25 cellular contexts compared by ENCODE assay signal in the genomic region with DNA sequence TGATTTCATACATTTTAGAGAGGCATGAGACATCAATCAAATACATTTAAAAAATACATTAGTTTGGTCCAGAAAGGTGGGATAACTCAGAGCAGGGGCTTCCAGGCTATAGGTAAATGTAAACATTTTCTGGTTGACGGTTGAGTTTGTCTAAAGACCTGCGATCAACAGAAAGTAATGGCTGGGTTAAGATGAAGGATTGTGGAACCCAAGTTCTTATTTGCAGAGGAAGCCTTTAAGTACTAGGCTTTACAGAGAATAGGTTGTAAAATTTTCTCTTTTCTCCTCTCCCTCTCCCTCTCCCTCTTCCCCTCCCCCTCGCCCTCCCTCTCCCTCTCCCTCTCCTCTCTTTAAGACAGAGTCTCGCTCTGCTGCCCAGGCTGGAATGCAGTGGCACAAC. TPM values are rescaled to one million over a fixed set of nuclear protein-coding genes. Genes with fewer than 3 reads are reported as not detected.
DNase-seq lines count a peak whose midpoint lies in the region; ATAC-seq, FAIRE-seq and TF ChIP-seq lines count a peak whose summit lies in the region.
"Had no signal": no experiment of that assay in that cellular context is flagged by ENCODE, and none has a peak within 500 bp of the region (broad histone marks: within the 10 kb centered on the region; RNA-seq: fewer than 3 reads in every experiment).

No MANE protein-coding gene starts in this region.

- POLR2A ChIA-PET in activated CD4-positive, alpha-beta T cell treated with anti-CD3 and anti-CD28 coated beads, Interleukin-2, amount 10 ng/mL, durations not matched to agents 7 days and 5 days (lab: Charles Lee) = no interaction called here
- POLR2A ChIA-PET in activated CD8-positive, alpha-beta T cell treated with anti-CD3 and anti-CD28 coated beads, Interleukin-2, amount 10 ng/mL, durations not matched to agents 7 days and 5 days (lab: Charles Lee) = interaction anchor here (1.4 kb wide), 1 partner anchor 51 kb away, joined by 5 read pairs; a partner anchor contains a TSS

- intact Hi-C loops in left ventricle myocardium superior (cut with micrococcal nuclease) = no loop called here

- H3K27ac Mint-ChIP-seq in activated CD4-positive, alpha-beta T cell treated with anti-CD3 and anti-CD28 coated beads, Interleukin-2, amount 10 ng/mL, durations not matched to agents 7 days and 5 days = peak overlapping the region; percentile 84
- peak overlapping the region; percentile 39 for H3K27ac Mint-ChIP-seq in activated CD8-positive, alpha-beta T cell treated with anti-CD3 and anti-CD28 coated beads, Interleukin-2, amount 10 ng/mL, durations not matched to agents 7 days and 5 days
- H3K27ac Mint-ChIP-seq in natural killer cell treated with Interleukin-12 subunit alpha and Interleukin-12 subunit beta and Interleukin-15 and Interleukin-18, amount 100 ng/mL, for 72 hours = peak overlapping the region; percentile 91 to 94
- H3K27ac Mint-ChIP-seq: endodermal cell had no signal

- CTCF ChIA-PET in activated CD4-positive, alpha-beta T cell treated with anti-CD3 and anti-CD28 coated beads, Interleukin-2, amount 10 ng/mL, durations not matched to agents 7 days and 5 days (lab: Charles Lee) = interaction anchor here (1.5 to 1.7 kb wide), 2 partner anchors 29 to 34 kb away, joined by 3 to 5 read pairs; no protein-coding TSS in a partner anchor
- CTCF ChIA-PET in activated CD8-positive, alpha-beta T cell treated with anti-CD3 and anti-CD28 coated beads, Interleukin-2, amount 10 ng/mL, durations not matched to agents 7 days and 5 days (lab: Charles Lee) = interaction anchor here (3.4 kb wide), 1 partner anchor 34 kb away, joined by 54 read pairs; no protein-coding TSS in a partner anchor

- peaks cover 30% of the 10 kb centered on the region for H3K36me3 Mint-ChIP-seq in activated CD4-positive, alpha-beta T cell treated with anti-CD3 and anti-CD28 coated beads, Interleukin-2, amount 10 ng/mL, durations not matched to agents 7 days and 5 days (ENCODE audit: low read depth)
- H3K36me3 Mint-ChIP-seq in activated CD8-positive, alpha-beta T cell treated with anti-CD3 and anti-CD28 coated beads, Interleukin-2, amount 10 ng/mL, durations not matched to agents 7 days and 5 days (ENCODE audit: low read depth) = peaks cover 16% of the 10 kb centered on the region
- H3K36me3 Mint-ChIP-seq in natural killer cell treated with Interleukin-12 subunit alpha and Interleukin-12 subunit beta and Interleukin-15 and Interleukin-18, amount 100 ng/mL, for 72 hours = peaks cover 57% of the 10 kb centered on the region

- no peak for TF ChIP-seq POLR2A in GM12891 (IDR thresholded peaks at IDR 0.05; ENCODE audit: low read depth, low read length)

- peaks cover 83% of the 10 kb centered on the region for H3K4me1 Mint-ChIP-seq in activated CD4-positive, alpha-beta T cell treated with anti-CD3 and anti-CD28 coated beads, Interleukin-2, amount 10 ng/mL, durations not matched to agents 7 days and 5 days
- H3K4me1 Mint-ChIP-seq in activated CD8-positive, alpha-beta T cell treated with anti-CD3 and anti-CD28 coated beads, Interleukin-2, amount 10 ng/mL, durations not matched to agents 7 days and 5 days (ENCODE audit: low read depth) = peaks cover 80% of the 10 kb centered on the region
- H3K4me1 Mint-ChIP-seq in natural killer cell treated with Interleukin-12 subunit alpha and Interleukin-12 subunit beta and Interleukin-15 and Interleukin-18, amount 100 ng/mL, for 72 hours (ENCODE audit: low read depth in 2 of 2) = peaks cover 64 to 71% of the 10 kb centered on the region in 2 donors

- DNase-seq in activated CD4-positive, alpha-beta T cell treated with anti-CD3 and anti-CD28 coated beads, Interleukin-2, amount 10 ng/mL, durations not matched to agents 7 days and 5 days = no peak
- DNase-seq in activated CD4-positive, alpha-beta T cell treated with anti-CD3 and anti-CD28 coated beads, Interleukin-2, amount 50 U/mL, for 1 hour = no peak
- DNase-seq in GM12891 (ENCODE audit: insufficient read length, low spot score) (no peak), left ventricle myocardium superior (no peak)
- no peak for DNase-seq in activated CD8-positive, alpha-beta T cell treated with anti-CD3 and anti-CD28 coated beads, Interleukin-2, amount 10 ng/mL, durations not matched to agents 7 days and 5 days
- DNase-seq in natural killer cell treated with Interleukin-12 subunit alpha and Interleukin-12 subunit beta and Interleukin-15 and Interleukin-18, amount 100 ng/mL, for 72 hours (ENCODE audit: low spot score) = no peak
- DNase-seq: activated CD4-positive, alpha-beta T cell treated with anti-CD3 and anti-CD28 coated beads, Interleukin-2, amount 50 U/mL, for 48 hours; activated effector memory CD4-positive, alpha-beta T cell treated with anti-CD3 and anti-CD28 coated beads, Interleukin-2, amount 50 U/mL, for 16 hours; cerebellar nuclear complex; DND-41; endodermal cell; glutamatergic neuron; GM23248; IMR-90; left ventricle myocardium inferior; MG63; NCI-H1436 treated with DMSO at 0.1 percent for 48 hours; NCI-H2171 treated with DMSO at 0.1 percent for 48 hours; NCI-H748 treated with DMSO at 0.1 percent for 48 hours; spleen; testis had no signal

- H3K27me3 Mint-ChIP-seq in activated CD4-positive, alpha-beta T cell treated with anti-CD3 and anti-CD28 coated beads, Interleukin-2, amount 10 ng/mL, durations not matched to agents 7 days and 5 days = no peaks in the 10 kb centered on the region
- H3K27me3 Mint-ChIP-seq in activated CD8-positive, alpha-beta T cell treated with anti-CD3 and anti-CD28 coated beads, Interleukin-2, amount 10 ng/mL, durations not matched to agents 7 days and 5 days (ENCODE audit: low read depth) = no peaks in the 10 kb centered on the region
- H3K27me3 Mint-ChIP-seq in natural killer cell treated with Interleukin-12 subunit alpha and Interleukin-12 subunit beta and Interleukin-15 and Interleukin-18, amount 100 ng/mL, for 72 hours = no peaks in the 10 kb centered on the region

- peak overlapping the region; percentile 97 for H3K4me3 Mint-ChIP-seq in activated CD4-positive, alpha-beta T cell treated with anti-CD3 and anti-CD28 coated beads, Interleukin-2, amount 10 ng/mL, durations not matched to agents 7 days and 5 days
- H3K4me3 Mint-ChIP-seq in activated CD8-positive, alpha-beta T cell treated with anti-CD3 and anti-CD28 coated beads, Interleukin-2, amount 10 ng/mL, durations not matched to agents 7 days and 5 days = peak overlapping the region; percentile 27
- H3K4me3 Mint-ChIP-seq in natural killer cell treated with Interleukin-12 subunit alpha and Interleukin-12 subunit beta and Interleukin-15 and Interleukin-18, amount 100 ng/mL, for 72 hours = peak overlapping the region; percentile 92
- H3K4me3 Mint-ChIP-seq: endodermal cell had no signal

- no peaks in the 10 kb centered on the region for H3K9me3 Mint-ChIP-seq in activated CD4-positive, alpha-beta T cell treated with anti-CD3 and anti-CD28 coated beads, Interleukin-2, amount 10 ng/mL, durations not matched to agents 7 days and 5 days
- H3K9me3 Mint-ChIP-seq in activated CD8-positive, alpha-beta T cell treated with anti-CD3 and anti-CD28 coated beads, Interleukin-2, amount 10 ng/mL, durations not matched to agents 7 days and 5 days (ENCODE audit: insufficient read depth) = no peaks in the 10 kb centered on the region
- no peaks in the 10 kb centered on the region for H3K9me3 Mint-ChIP-seq in natural killer cell treated with Interleukin-12 subunit alpha and Interleukin-12 subunit beta and Interleukin-15 and Interleukin-18, amount 100 ng/mL, for 72 hours
- H3K9me3 Mint-ChIP-seq: endodermal cell had no signal

- ATAC-seq in activated CD8-positive, alpha-beta T cell treated with anti-CD3 and anti-CD28 coated beads, Interleukin-2, amount 10 ng/mL, durations not matched to agents 7 days and 5 days = no peak
- no peak for ATAC-seq in natural killer cell treated with Interleukin-12 subunit alpha and Interleukin-12 subunit beta and Interleukin-15 and Interleukin-18, amount 100 ng/mL, for 72 hours
- ATAC-seq in left ventricle myocardium superior = no peak
- ATAC-seq in GM19463 (IDR thresholded peaks at IDR 0.05; ENCODE audit: unreplicated experiment) = no peak
- ATAC-seq in GM19397 (IDR thresholded peaks at IDR 0.05; ENCODE audit: unreplicated experiment) = no peak
- ATAC-seq: A549, SK-N-SH treated with all-trans-retinoic acid at 6 μM for 48 hours had no signal

- no peak for FAIRE-seq in GM12891 (lab: Jason Lieb, UNC)
- FAIRE-seq: A549 had no signal

TF ChIP-seq in GM12891, 5 proteins besides CTCF, POLR2A, EP300 and RAD21:
- TF ChIP-seq TAF1 (IDR thresholded peaks at IDR 0.05; ENCODE audit: low read depth, low read length) (no peak), POU2F2 (IDR thresholded peaks at IDR 0.05; ENCODE audit: low read depth, low read length) (no peak), PAX5 (IDR thresholded peaks at IDR 0.05; ENCODE audit: insufficient read depth, low read length, severe bottlenecking) (no peak), SPI1 (IDR thresholded peaks at IDR 0.05; ENCODE audit: low read depth, low read length) (no peak), POLR2AphosphoS5 (IDR thresholded peaks at IDR 0.05; ENCODE audit: low read depth, low read length) (peak; percentile 61)
TF ChIP-seq in GM12891: peak in this region for 1.

RNA-seq across cellular contexts. Expression of a gene that starts 50.8 kb away (rescaled TPM):
- total RNA-seq in activated CD4-positive, alpha-beta T cell treated with anti-CD3 and anti-CD28 coated beads, Interleukin-2, amount 10 ng/mL, durations not matched to agents 7 days and 5 days = 100 to 1,000 TPM; 160 to 189 TPM
- polyA plus RNA-seq in GM12891 (2012; ENCODE audit: low read depth, missing spikeins) = 176 TPM
- 100 to 1,000 TPM; 138 to 140 TPM for total RNA-seq in activated CD8-positive, alpha-beta T cell treated with anti-CD3 and anti-CD28 coated beads, Interleukin-2, amount 10 ng/mL, durations not matched to agents 7 days and 5 days
- 100 to 1,000 TPM; 139 to 241 TPM for total RNA-seq in natural killer cell treated with Interleukin-12 subunit alpha and Interleukin-12 subunit beta and Interleukin-15 and Interleukin-18, amount 100 ng/mL, for 72 hours
- 1.4 TPM for total RNA-seq in left ventricle myocardium superior

RNA-seq across cellular contexts. Expression of a gene that starts 53.6 kb away (rescaled TPM):
- 10 to 100 TPM; 63.5 to 64.6 TPM for total RNA-seq in activated CD4-positive, alpha-beta T cell treated with anti-CD3 and anti-CD28 coated beads, Interleukin-2, amount 10 ng/mL, durations not matched to agents 7 days and 5 days
- polyA plus RNA-seq in GM12891 (2012; ENCODE audit: low read depth, missing spikeins) = 57.3 TPM
- total RNA-seq in activated CD8-positive, alpha-beta T cell treated with anti-CD3 and anti-CD28 coated beads, Interleukin-2, amount 10 ng/mL, durations not matched to agents 7 days and 5 days = 10 to 100 TPM; 41.0 to 46.9 TPM
- total RNA-seq in natural killer cell treated with Interleukin-12 subunit alpha and Interleukin-12 subunit beta and Interleukin-15 and Interleukin-18, amount 100 ng/mL, for 72 hours = 10 to 100 TPM; 50.7 to 62.0 TPM
- 46.5 TPM for total RNA-seq in left ventricle myocardium superior

Comparison
In these comparisons a context has a peak if more than half of its experiments do, and no peak if none do; other contexts are left out.
1. H3K27ac Mint-ChIP-seq: peak in every context shown above with its lines; median percentile 92 in natural killer cell treated with Interleukin-12 subunit alpha and Interleukin-12 subunit beta and Interleukin-15 and Interleukin-18, amount 100 ng/mL, for 72 hours; 84 in activated CD4-positive, alpha-beta T cell treated with anti-CD3 and anti-CD28 coated beads, Interleukin-2, amount 10 ng/mL, durations not matched to agents 7 days and 5 days; 39 in activated CD8-positive, alpha-beta T cell treated with anti-CD3 and anti-CD28 coated beads, Interleukin-2, amount 10 ng/mL, durations not matched to agents 7 days and 5 days.
2. H3K4me3 Mint-ChIP-seq: peak in every context shown above with its lines; median percentile 97 in activated CD4-positive, alpha-beta T cell treated with anti-CD3 and anti-CD28 coated beads, Interleukin-2, amount 10 ng/mL, durations not matched to agents 7 days and 5 days; 92 in natural killer cell treated with Interleukin-12 subunit alpha and Interleukin-12 subunit beta and Interleukin-15 and Interleukin-18, amount 100 ng/mL, for 72 hours; 27 in activated CD8-positive, alpha-beta T cell treated with anti-CD3 and anti-CD28 coated beads, Interleukin-2, amount 10 ng/mL, durations not matched to agents 7 days and 5 days.
3. RNA of a gene that starts 50.8 kb away (total RNA-seq): 139 to 241 TPM in natural killer cell treated with Interleukin-12 subunit alpha and Interleukin-12 subunit beta and Interleukin-15 and Interleukin-18, amount 100 ng/mL, for 72 hours, 160 to 189 TPM in activated CD4-positive, alpha-beta T cell treated with anti-CD3 and anti-CD28 coated beads, Interleukin-2, amount 10 ng/mL, durations not matched to agents 7 days and 5 days and 138 to 140 TPM in activated CD8-positive, alpha-beta T cell treated with anti-CD3 and anti-CD28 coated beads, Interleukin-2, amount 10 ng/mL, durations not matched to agents 7 days and 5 days; 1.4 TPM in left ventricle myocardium superior (single experiment); every median in the first group is over 10 times any median in the second.